Comparison of ENCODE assay signal across 9 cellular contexts in the genomic region with DNA sequence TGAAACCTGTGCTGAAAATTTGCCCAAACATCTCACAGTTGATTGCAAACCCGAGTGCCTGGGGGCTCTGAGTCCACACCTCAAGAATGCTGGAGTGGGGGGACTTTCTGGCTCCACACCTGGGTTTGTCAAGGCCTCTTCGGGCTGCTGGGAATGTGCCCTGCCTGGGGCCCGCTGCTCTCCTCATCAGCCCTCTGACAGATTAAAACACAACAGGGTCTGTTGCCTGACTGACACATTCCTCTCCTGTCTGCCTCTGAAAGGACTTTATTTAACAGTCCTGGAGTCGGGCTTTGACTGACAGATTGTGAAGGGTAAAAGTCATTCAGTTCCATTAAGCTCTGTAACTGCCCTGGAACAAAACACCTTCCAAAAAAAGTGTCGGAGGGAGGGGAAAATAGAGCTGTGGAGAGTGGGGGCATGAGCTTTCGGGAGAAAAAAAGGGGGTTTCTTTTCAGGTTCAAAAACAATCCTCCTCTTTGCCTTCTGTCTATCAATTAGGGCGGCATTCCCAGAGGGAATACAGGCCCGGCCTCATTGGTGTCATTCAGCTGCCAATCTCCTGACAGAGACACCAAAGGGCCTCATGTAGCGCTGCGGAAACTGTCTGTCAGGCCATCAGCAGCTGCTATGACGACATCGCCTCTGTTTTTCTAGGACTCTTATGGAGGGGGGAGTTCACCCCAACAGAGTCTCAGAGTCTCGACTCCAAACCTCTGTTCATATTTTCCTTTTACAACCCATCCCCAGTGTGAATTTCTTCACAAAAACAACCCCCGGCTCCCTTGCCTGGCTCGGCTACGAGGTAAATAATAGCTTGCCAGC.
DNase-seq lines count a peak whose midpoint lies in the region; TF ChIP-seq lines count a peak whose summit lies in the region.
"Had no signal": no experiment of that assay in that cellular context is flagged by ENCODE, and none has a peak within 500 bp of the region (broad histone marks: within the 10 kb centered on the region; RNA-seq: fewer than 3 reads in every experiment).

No MANE protein-coding gene starts in this region.

- peak overlapping the region; percentile 26 for H3K4me3 Mint-ChIP-seq in type B pancreatic cell

- CTCF ChIA-PET in RWPE1 (lab: Yijun Ruan, JAX): interaction anchor here (0.5 to 0.6 kb wide), 2 partner anchors 12 to 86 kb away, joined by 3 to 4 read pairs; no protein-coding TSS in a partner anchor

- H3K36me3 Mint-ChIP-seq in type B pancreatic cell: no peaks in the 10 kb centered on the region

- peaks cover 44% of the 10 kb centered on the region for H3K4me1 Mint-ChIP-seq in type B pancreatic cell (ENCODE audit: unreplicated experiment)

- TF ChIP-seq CTCF in RWPE1 (conservative IDR thresholded peaks at IDR 0.05; ENCODE audit: low read depth): no peak
- TF ChIP-seq CTCF in type B pancreatic cell (conservative IDR thresholded peaks at IDR 0.05): no peak

- H3K4me3 ChIP-seq in esophagus (ENCODE audit: low read depth in 1 of 2, low read length in 2 of 2) (no peak overlapping the region), muscle layer of duodenum (ENCODE audit: low read depth in 1 of 2, low read length in 2 of 2) (no peak overlapping the region)
- H3K4me3 ChIP-seq: skin epidermis had no signal

- POLR2A ChIA-PET in RWPE1 (lab: Yijun Ruan, JAX; ENCODE audit: low non-redundant PET): interaction anchor here (0.5 kb wide), 1 partner anchor 40 kb away, joined by 4 read pairs; no protein-coding TSS in a partner anchor

- no peaks in the 10 kb centered on the region for H3K9me3 Mint-ChIP-seq in type B pancreatic cell

- peaks cover 45% of the 10 kb centered on the region for H3K27me3 Mint-ChIP-seq in type B pancreatic cell

- H3K9me3 ChIP-seq in esophagus (ENCODE audit: control insufficient read depth in 2 of 2, insufficient read depth in 1 of 2, low read depth in 1 of 2, low read length in 1 of 2): no peaks in the 10 kb centered on the region
- H3K9me3 ChIP-seq in muscle layer of duodenum (ENCODE audit: control insufficient read depth in 1 of 2, low read length in 2 of 2): no peaks in the 10 kb centered on the region

- H3K27ac ChIP-seq in RWPE1 (no peak overlapping the region), esophagus (ENCODE audit: low read depth in 2 of 2, low read length in 1 of 2) (peak overlapping the region; percentile 36 to 58), muscle layer of duodenum (ENCODE audit: low read length) (peak overlapping the region; percentile 72)

- 73 to 79% methylated on average over 16 of the region's 16 CpGs for WGBS in esophagus, 2 donors

- peak overlapping the region; percentile 68 for H3K27ac Mint-ChIP-seq in type B pancreatic cell

- no peaks in the 10 kb centered on the region for H3K27me3 ChIP-seq in esophagus (ENCODE audit: control insufficient read depth in 1 of 2, insufficient read depth in 2 of 2, low read length in 2 of 2)
- no peaks in the 10 kb centered on the region for H3K27me3 ChIP-seq in muscle layer of duodenum (ENCODE audit: low read depth, low read length)

- no peaks in the 10 kb centered on the region for H3K36me3 ChIP-seq in esophagus (ENCODE audit: control insufficient read depth in 2 of 2, insufficient read depth in 2 of 2, low read length in 1 of 2)
- H3K36me3 ChIP-seq in muscle layer of duodenum (ENCODE audit: control insufficient read depth in 1 of 2, insufficient read depth in 2 of 2, low read length in 2 of 2): no peaks in the 10 kb centered on the region

- peaks cover 0 to 4% of the 10 kb centered on the region in 2 donors for H3K4me1 ChIP-seq in esophagus (ENCODE audit: control insufficient read depth in 2 of 2, insufficient read depth in 2 of 2, low read length in 1 of 2)
- peaks cover 0 to 2% of the 10 kb centered on the region in 2 donors for H3K4me1 ChIP-seq in muscle layer of duodenum (ENCODE audit: control insufficient read depth in 1 of 2, insufficient read depth in 2 of 2, low read length in 2 of 2)

- DNase-seq in RWPE1 (ENCODE audit: low spot score): peak; percentile 64
- DNase-seq in type B pancreatic cell (ENCODE audit: extremely low spot score, unreplicated experiment): no peak
- no peak for DNase-seq in NCI-H1694 (lab: John Stamatoyannopoulos, UW)
- no peak for DNase-seq in anterior cingulate cortex (lab: John Stamatoyannopoulos, UW)
- no peak for DNase-seq in cerebellum (ENCODE audit: low spot score)
- DNase-seq: NCI-H1930 had no signal
